24 cellular contexts compared by ENCODE assay signal in genomic region chr5:125503958-125504357, GRCh38.
"Had no signal": no experiment of that assay in that cellular context is flagged by ENCODE, and none has a peak within 500 bp of the region (broad histone marks: within the 10 kb centered on the region; RNA-seq: fewer than 3 reads in every experiment).

No MANE protein-coding gene starts in this region.

- DNase-seq: cortex of kidney; effector memory CD8-positive, alpha-beta T cell; erythroblast; esophagus squamous epithelium; foreskin melanocyte; glutamatergic neuron; hypothalamus; mammary epithelial cell; natural killer cell; occipital lobe; ovary; right lobe of liver; small intestine; stimulated activated CD4-positive, alpha-beta T cell treated with anti-CD3 and anti-CD28 coated beads, Interleukin-1b, Interleukin-23, amount 100 ng/mL, for 48 hours; stimulated activated CD4-positive, alpha-beta T cell treated with anti-CD3 and anti-CD28 coated beads, Interleukin-4, amount 100 ng/mL, for 1 hour; stimulated activated CD8-positive, alpha-beta memory T cell treated with anti-CD3 and anti-CD28 coated beads, Interleukin-4, amount 100 ng/mL, for 48 hours; stimulated activated naive CD4-positive, alpha-beta T cell treated with Interleukin-2 at 50 U/mL for 16 hours; upper lobe of left lung had no signal

- FAIRE-seq: endometrium, keratinocyte, small intestine, urothelium cell line had no signal

- H3K27me3 ChIP-seq: esophagus squamous epithelium, ovary, right lobe of liver, tibial nerve, upper lobe of left lung had no signal

- H3K27ac ChIP-seq: esophagus squamous epithelium, ovary, right lobe of liver, thoracic aorta, tibial nerve, upper lobe of left lung had no signal

- H3K36me3 ChIP-seq: esophagus squamous epithelium, ovary, right lobe of liver, thoracic aorta, tibial nerve, upper lobe of left lung had no signal

- H3K4me1 ChIP-seq: esophagus squamous epithelium, right lobe of liver, upper lobe of left lung had no signal

- H3K9me3 ChIP-seq: esophagus squamous epithelium, ovary, right lobe of liver, thoracic aorta, tibial nerve, upper lobe of left lung had no signal

- H3K4me3 ChIP-seq: esophagus squamous epithelium, ovary, right lobe of liver, thoracic aorta, tibial nerve, upper lobe of left lung had no signal

- ATAC-seq: effector memory CD8-positive, alpha-beta T cell; left lobe of liver; natural killer cell; right lobe of liver had no signal
